Comparison of ENCODE assay signal across 1 cellular context in the genomic region with DNA sequence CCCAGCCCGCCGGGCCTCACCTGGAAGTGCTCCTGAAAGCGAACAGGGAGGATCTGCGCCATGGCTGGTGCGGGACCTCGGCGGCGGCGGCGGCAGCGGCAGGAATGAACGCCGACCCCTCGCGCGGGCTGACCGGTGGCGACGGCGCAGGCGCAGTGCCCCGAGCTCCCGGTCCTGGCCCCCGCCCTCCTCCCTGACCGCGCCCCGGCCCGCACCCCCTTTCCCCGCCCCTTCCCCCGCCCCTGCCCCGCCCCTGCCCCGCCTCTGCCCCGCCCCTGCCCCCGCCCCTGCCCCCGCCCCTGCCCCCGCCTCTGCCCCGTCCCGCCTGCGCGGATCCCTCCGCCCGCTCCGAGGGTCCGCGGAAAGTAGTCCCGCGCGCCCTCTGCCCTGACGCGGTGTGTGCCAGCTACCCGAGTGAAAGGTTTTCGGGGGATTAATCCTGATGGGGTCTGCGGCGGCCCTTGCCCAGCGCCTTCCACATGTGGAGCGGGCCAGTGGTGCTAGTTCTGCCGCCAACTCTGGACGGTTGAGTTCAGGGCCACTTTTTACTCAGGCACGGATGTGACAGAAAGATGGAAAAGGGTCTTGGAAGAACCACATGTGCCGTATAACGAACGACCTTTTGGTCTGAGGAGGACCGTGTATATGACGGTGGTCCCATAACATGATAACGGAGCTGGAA.
TF ChIP-seq lines count a peak whose summit lies in the region.

TSS of gene CLTCL1 (minus strand) at position 140 of the 682 bp plus-strand sequence. CDS start at position 62, 78 bp downstream.

TF ChIP-seq in HepG2, 621 proteins besides CTCF, POLR2A, EP300 and RAD21 (continued from another document and continues in another):
- TF ChIP-seq ZBTB4 (CRISPR knock-in tag; IDR thresholded peaks at IDR 0.05; ENCODE audit: borderline replicate concordance) (no peak), RFX3 (CRISPR knock-in tag; IDR thresholded peaks at IDR 0.05) (no peak), PHF8 (CRISPR knock-in tag; IDR thresholded peaks at IDR 0.05) (peak; percentile 83), PREB (CRISPR knock-in tag; IDR thresholded peaks at IDR 0.05) (no peak), NR3C1 (CRISPR knock-in tag; IDR thresholded peaks at IDR 0.05) (no peak), YY1 (IDR thresholded peaks at IDR 0.05; ENCODE audit: insufficient read depth, insufficient replicate concordance, low read depth, low read length) (peak; percentile 58), TMF1 (CRISPR knock-in tag; IDR thresholded peaks at IDR 0.05; ENCODE audit: low read depth) (peak; percentile 60; the same call in 1 of the 2 replicates), ZNF724P (CRISPR knock-in tag; IDR thresholded peaks at IDR 0.05; ENCODE audit: borderline replicate concordance) (no peak), NR2F2 (IDR thresholded peaks at IDR 0.05; ENCODE audit: borderline replicate concordance, low read depth) (no peak), ZNF367 (CRISPR knock-in tag; IDR thresholded peaks at IDR 0.05; ENCODE audit: borderline replicate concordance) (0 out of 2 replicates have a peak, but pooled peaks have one; percentile 31), TAF15 (IDR thresholded peaks at IDR 0.05; ENCODE audit: low read depth, low read length, poor library complexity, severe bottlenecking) (no peak), ZNF264 (CRISPR knock-in tag; IDR thresholded peaks at IDR 0.05) (no peak), BCL6 (CRISPR knock-in tag; IDR thresholded peaks at IDR 0.05) (no peak), PTBP1 (IDR thresholded peaks at IDR 0.05; ENCODE audit: low read depth, low read length, poor library complexity, severe bottlenecking) (no peak), ZSCAN5A (CRISPR knock-in tag; IDR thresholded peaks at IDR 0.05; ENCODE audit: borderline replicate concordance) (0 out of 2 replicates have a peak, but pooled peaks have one; percentile 60), MIER3 (CRISPR knock-in tag; IDR thresholded peaks at IDR 0.05; ENCODE audit: borderline replicate concordance) (no peak), NFKBIZ (CRISPR knock-in tag; IDR thresholded peaks at IDR 0.05) (0 out of 2 replicates have a peak, but pooled peaks have one; percentile 61), ZNF564 (CRISPR knock-in tag; IDR thresholded peaks at IDR 0.05) (0 out of 2 replicates have a peak, but pooled peaks have one; percentile 66)
- TF ChIP-seq, protein P1, sequence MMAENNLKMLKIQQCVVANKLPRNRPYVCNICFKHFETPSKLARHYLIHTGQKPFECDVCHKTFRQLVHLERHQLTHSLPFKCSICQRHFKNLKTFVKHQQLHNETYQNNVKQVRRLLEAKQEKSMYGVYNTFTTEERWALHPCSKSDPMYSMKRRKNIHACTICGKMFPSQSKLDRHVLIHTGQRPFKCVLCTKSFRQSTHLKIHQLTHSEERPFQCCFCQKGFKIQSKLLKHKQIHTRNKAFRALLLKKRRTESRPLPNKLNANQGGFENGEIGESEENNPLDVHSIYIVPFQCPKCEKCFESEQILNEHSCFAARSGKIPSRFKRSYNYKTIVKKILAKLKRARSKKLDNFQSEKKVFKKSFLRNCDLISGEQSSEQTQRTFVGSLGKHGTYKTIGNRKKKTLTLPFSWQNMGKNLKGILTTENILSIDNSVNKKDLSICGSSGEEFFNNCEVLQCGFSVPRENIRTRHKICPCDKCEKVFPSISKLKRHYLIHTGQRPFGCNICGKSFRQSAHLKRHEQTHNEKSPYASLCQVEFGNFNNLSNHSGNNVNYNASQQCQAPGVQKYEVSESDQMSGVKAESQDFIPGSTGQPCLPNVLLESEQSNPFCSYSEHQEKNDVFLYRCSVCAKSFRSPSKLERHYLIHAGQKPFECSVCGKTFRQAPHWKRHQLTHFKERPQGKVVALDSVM (CRISPR knock-in tag; IDR thresholded peaks at IDR 0.05), result no peak
- TF ChIP-seq, protein P2, sequence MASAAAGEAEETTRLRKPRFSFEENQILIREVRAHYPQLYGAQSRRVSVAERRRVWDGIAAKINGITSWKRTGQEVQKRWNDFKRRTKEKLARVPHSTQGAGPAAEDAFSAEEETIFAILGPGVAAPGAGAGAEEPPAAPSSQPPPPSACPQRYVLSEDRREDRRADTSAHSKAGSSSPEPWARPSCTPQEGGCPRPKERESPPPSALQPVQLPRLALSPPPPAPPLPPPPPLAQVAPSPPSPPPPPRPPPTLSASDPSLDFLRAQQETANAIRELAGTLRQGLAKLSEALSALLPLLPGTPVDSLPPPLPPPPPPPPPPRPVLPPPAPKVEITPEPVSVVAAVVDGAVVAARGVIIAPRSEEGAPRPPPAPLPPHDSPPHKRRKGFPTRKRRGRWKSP (CRISPR knock-in tag; IDR thresholded peaks at IDR 0.05), result no peak
- TF ChIP-seq, protein P3, sequence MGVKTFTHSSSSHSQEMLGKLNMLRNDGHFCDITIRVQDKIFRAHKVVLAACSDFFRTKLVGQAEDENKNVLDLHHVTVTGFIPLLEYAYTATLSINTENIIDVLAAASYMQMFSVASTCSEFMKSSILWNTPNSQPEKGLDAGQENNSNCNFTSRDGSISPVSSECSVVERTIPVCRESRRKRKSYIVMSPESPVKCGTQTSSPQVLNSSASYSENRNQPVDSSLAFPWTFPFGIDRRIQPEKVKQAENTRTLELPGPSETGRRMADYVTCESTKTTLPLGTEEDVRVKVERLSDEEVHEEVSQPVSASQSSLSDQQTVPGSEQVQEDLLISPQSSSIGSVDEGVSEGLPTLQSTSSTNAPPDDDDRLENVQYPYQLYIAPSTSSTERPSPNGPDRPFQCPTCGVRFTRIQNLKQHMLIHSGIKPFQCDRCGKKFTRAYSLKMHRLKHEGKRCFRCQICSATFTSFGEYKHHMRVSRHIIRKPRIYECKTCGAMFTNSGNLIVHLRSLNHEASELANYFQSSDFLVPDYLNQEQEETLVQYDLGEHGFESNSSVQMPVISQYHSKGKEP (CRISPR knock-in tag; IDR thresholded peaks at IDR 0.05), result no peak
- TF ChIP-seq, protein P4, sequence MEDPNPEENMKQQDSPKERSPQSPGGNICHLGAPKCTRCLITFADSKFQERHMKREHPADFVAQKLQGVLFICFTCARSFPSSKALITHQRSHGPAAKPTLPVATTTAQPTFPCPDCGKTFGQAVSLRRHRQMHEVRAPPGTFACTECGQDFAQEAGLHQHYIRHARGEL (CRISPR knock-in tag; IDR thresholded peaks at IDR 0.05), result no peak
- TF ChIP-seq, protein P5, sequence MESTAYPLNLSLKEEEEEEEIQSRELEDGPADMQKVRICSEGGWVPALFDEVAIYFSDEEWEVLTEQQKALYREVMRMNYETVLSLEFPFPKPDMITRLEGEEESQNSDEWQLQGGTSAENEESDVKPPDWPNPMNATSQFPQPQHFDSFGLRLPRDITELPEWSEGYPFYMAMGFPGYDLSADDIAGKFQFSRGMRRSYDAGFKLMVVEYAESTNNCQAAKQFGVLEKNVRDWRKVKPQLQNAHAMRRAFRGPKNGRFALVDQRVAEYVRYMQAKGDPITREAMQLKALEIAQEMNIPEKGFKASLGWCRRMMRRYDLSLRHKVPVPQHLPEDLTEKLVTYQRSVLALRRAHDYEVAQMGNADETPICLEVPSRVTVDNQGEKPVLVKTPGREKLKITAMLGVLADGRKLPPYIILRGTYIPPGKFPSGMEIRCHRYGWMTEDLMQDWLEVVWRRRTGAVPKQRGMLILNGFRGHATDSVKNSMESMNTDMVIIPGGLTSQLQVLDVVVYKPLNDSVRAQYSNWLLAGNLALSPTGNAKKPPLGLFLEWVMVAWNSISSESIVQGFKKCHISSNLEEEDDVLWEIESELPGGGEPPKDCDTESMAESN (CRISPR knock-in tag; conservative IDR thresholded peaks at IDR 0.05), result peak; percentile 13; the same call in 1 of the 2 replicates
- TF ChIP-seq, protein P6, sequence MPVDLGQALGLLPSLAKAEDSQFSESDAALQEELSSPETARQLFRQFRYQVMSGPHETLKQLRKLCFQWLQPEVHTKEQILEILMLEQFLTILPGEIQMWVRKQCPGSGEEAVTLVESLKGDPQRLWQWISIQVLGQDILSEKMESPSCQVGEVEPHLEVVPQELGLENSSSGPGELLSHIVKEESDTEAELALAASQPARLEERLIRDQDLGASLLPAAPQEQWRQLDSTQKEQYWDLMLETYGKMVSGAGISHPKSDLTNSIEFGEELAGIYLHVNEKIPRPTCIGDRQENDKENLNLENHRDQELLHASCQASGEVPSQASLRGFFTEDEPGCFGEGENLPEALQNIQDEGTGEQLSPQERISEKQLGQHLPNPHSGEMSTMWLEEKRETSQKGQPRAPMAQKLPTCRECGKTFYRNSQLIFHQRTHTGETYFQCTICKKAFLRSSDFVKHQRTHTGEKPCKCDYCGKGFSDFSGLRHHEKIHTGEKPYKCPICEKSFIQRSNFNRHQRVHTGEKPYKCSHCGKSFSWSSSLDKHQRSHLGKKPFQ (CRISPR knock-in tag; IDR thresholded peaks at IDR 0.05; ENCODE audit: insufficient replicate concordance), result no peak
- TF ChIP-seq, protein P7, sequence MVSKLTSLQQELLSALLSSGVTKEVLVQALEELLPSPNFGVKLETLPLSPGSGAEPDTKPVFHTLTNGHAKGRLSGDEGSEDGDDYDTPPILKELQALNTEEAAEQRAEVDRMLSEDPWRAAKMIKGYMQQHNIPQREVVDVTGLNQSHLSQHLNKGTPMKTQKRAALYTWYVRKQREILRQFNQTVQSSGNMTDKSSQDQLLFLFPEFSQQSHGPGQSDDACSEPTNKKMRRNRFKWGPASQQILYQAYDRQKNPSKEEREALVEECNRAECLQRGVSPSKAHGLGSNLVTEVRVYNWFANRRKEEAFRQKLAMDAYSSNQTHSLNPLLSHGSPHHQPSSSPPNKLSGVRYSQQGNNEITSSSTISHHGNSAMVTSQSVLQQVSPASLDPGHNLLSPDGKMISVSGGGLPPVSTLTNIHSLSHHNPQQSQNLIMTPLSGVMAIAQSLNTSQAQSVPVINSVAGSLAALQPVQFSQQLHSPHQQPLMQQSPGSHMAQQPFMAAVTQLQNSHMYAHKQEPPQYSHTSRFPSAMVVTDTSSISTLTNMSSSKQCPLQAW (CRISPR knock-in tag; IDR thresholded peaks at IDR 0.05), result peak; percentile 65
- TF ChIP-seq, protein P8, sequence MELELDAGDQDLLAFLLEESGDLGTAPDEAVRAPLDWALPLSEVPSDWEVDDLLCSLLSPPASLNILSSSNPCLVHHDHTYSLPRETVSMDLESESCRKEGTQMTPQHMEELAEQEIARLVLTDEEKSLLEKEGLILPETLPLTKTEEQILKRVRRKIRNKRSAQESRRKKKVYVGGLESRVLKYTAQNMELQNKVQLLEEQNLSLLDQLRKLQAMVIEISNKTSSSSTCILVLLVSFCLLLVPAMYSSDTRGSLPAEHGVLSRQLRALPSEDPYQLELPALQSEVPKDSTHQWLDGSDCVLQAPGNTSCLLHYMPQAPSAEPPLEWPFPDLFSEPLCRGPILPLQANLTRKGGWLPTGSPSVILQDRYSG (CRISPR knock-in tag; IDR thresholded peaks at IDR 0.05), result 0 out of 2 replicates have a peak, but pooled peaks have one; percentile 51
- TF ChIP-seq, protein P9, sequence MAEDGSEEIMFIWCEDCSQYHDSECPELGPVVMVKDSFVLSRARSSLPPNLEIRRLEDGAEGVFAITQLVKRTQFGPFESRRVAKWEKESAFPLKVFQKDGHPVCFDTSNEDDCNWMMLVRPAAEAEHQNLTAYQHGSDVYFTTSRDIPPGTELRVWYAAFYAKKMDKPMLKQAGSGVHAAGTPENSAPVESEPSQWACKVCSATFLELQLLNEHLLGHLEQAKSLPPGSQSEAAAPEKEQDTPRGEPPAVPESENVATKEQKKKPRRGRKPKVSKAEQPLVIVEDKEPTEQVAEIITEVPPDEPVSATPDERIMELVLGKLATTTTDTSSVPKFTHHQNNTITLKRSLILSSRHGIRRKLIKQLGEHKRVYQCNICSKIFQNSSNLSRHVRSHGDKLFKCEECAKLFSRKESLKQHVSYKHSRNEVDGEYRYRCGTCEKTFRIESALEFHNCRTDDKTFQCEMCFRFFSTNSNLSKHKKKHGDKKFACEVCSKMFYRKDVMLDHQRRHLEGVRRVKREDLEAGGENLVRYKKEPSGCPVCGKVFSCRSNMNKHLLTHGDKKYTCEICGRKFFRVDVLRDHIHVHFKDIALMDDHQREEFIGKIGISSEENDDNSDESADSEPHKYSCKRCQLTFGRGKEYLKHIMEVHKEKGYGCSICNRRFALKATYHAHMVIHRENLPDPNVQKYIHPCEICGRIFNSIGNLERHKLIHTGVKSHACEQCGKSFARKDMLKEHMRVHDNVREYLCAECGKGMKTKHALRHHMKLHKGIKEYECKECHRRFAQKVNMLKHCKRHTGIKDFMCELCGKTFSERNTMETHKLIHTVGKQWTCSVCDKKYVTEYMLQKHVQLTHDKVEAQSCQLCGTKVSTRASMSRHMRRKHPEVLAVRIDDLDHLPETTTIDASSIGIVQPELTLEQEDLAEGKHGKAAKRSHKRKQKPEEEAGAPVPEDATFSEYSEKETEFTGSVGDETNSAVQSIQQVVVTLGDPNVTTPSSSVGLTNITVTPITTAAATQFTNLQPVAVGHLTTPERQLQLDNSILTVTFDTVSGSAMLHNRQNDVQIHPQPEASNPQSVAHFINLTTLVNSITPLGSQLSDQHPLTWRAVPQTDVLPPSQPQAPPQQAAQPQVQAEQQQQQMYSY (CRISPR knock-in tag; IDR thresholded peaks at IDR 0.05), result 0 out of 2 replicates have a peak, but pooled peaks have one; percentile 57
